1 cellular context compared by ENCODE assay signal in the genomic region with DNA sequence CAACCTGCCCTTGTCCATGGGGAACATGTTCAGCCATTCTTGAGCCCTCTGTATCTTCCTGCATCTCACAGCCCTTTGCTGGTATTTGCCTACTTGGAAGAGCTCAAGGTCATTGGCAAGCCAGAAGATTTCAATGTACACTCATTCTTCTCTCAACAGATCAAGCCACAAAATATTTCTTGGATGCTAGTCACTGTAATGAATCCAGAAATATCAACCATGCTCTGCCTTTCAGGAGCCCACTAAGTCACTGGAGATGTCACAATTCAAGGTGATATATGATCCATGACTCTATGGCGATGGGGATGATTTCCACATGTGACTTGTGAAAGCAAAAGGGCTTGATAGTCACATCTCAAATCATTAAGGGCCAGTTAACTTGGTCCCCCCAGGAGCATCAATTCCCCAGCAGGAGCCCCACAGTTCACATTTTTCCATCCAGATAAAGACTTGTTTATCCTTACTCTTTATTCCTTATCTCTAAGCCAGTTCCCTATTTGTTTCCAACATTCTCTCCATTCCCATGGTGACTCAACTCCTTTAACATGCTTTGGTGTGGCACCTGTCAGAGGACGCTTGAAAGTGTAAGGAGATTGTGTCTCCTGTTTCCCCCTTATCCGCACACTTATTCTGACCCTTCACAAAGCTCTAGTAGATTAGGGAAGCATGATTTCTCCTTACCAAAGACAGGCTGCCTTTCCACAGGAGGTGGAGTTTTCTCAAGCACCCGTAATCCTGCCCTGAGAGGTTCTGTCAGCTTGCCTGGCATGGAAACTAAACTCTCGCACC.
TF ChIP-seq lines count a peak whose summit lies in the region.

No MANE protein-coding gene starts in this region.

TF ChIP-seq in HepG2, 621 proteins besides CTCF, POLR2A, EP300 and RAD21:
- TF ChIP-seq, protein P1, sequence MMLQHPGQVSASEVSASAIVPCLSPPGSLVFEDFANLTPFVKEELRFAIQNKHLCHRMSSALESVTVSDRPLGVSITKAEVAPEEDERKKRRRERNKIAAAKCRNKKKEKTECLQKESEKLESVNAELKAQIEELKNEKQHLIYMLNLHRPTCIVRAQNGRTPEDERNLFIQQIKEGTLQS (CRISPR knock-in tag; IDR thresholded peaks at IDR 0.05) = 0 out of 2 replicates have a peak, but pooled peaks have one; percentile 25
- TF ChIP-seq SOX6 (IDR thresholded peaks at IDR 0.05) (no peak), SOX6 (CRISPR knock-in tag; IDR thresholded peaks at IDR 0.05) (peak; percentile 10; the same call in 1 of the 2 replicates), RBAK (CRISPR knock-in tag; IDR thresholded peaks at IDR 0.05) (no peak), FOXP1 (IDR thresholded peaks at IDR 0.05) (no peak), FOXP1 (CRISPR knock-in tag; IDR thresholded peaks at IDR 0.05) (peak; percentile 11; the same call in 1 of the 2 replicates), SIX1 (CRISPR knock-in tag; IDR thresholded peaks at IDR 0.05; ENCODE audit: borderline replicate concordance) (no peak), FOSL2 (CRISPR knock-in tag; IDR thresholded peaks at IDR 0.05) (peak; percentile 48; the same call in 1 of the 2 replicates), FOXA3 (CRISPR knock-in tag; IDR thresholded peaks at IDR 0.05) (0 out of 2 replicates have a peak, but pooled peaks have one; percentile 4), TEAD3 (CRISPR knock-in tag; optimal IDR thresholded peaks at IDR 0.05; ENCODE audit: borderline replicate concordance) (peak; percentile 27), GATAD2A (CRISPR knock-in tag; IDR thresholded peaks at IDR 0.05) (peak; percentile 15; the same call in 1 of the 2 replicates)
